ENCODE assay signal across 1 cellular context in the genomic region with DNA sequence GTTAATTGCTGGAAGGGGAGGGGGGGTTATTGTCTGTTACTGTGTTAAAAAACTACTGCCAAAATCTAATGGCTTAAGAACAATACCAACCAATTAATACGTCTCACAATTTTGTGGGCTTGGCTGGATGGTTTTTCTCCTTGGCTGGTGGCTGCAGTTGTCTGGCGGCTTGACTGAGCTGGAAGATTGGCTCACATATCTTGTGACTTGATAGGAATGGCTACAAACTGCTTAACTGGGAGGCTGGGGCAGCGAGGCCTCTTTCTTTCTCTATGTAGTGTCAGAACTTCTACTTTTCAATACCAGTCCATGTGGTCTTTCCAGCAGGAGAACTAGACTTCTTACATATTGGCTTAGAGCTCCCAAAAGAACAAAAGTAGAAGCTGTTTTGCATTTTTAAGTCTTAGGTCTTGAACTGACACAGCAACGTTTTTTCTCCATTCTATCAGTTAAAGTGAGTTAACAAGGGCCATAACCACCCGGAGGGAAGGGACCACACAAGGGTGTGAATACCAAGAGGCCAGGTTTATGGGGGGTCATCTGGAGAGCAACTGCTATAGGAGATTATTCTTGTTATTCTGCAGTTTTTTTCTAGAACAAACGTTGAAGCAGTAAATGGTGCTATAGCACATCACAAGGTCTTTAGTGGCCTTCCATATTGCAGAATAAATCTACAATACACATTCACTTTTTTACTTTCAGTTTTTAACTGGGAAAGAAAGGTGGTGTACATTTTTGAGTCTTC.
TF ChIP-seq lines count a peak whose summit lies in the region.

No MANE protein-coding gene starts in this region.

TF ChIP-seq in WTC11, 78 proteins besides CTCF, POLR2A, EP300 and RAD21 (continued from another document):
- TF ChIP-seq, protein P1, sequence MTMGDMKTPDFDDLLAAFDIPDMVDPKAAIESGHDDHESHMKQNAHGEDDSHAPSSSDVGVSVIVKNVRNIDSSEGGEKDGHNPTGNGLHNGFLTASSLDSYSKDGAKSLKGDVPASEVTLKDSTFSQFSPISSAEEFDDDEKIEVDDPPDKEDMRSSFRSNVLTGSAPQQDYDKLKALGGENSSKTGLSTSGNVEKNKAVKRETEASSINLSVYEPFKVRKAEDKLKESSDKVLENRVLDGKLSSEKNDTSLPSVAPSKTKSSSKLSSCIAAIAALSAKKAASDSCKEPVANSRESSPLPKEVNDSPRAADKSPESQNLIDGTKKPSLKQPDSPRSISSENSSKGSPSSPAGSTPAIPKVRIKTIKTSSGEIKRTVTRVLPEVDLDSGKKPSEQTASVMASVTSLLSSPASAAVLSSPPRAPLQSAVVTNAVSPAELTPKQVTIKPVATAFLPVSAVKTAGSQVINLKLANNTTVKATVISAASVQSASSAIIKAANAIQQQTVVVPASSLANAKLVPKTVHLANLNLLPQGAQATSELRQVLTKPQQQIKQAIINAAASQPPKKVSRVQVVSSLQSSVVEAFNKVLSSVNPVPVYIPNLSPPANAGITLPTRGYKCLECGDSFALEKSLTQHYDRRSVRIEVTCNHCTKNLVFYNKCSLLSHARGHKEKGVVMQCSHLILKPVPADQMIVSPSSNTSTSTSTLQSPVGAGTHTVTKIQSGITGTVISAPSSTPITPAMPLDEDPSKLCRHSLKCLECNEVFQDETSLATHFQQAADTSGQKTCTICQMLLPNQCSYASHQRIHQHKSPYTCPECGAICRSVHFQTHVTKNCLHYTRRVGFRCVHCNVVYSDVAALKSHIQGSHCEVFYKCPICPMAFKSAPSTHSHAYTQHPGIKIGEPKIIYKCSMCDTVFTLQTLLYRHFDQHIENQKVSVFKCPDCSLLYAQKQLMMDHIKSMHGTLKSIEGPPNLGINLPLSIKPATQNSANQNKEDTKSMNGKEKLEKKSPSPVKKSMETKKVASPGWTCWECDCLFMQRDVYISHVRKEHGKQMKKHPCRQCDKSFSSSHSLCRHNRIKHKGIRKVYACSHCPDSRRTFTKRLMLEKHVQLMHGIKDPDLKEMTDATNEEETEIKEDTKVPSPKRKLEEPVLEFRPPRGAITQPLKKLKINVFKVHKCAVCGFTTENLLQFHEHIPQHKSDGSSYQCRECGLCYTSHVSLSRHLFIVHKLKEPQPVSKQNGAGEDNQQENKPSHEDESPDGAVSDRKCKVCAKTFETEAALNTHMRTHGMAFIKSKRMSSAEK (CRISPR knock-in tag; IDR thresholded peaks at IDR 0.05; ENCODE audit: borderline replicate concordance) = no peak
- no peak for TF ChIP-seq SP1 (CRISPR knock-in tag; conservative IDR thresholded peaks at IDR 0.05)
